21 cellular contexts compared by ENCODE assay signal in genomic region chrX:110162867-110163266, GRCh38.
"Had no signal": no experiment of that assay in that cellular context is flagged by ENCODE, and none has a peak within 500 bp of the region (broad histone marks: within the 10 kb centered on the region; RNA-seq: fewer than 3 reads in every experiment).

No MANE protein-coding gene starts in this region.

- H3K4me2 ChIP-seq: neural progenitor cell had no signal

- H3K4me3 ChIP-seq: coronary artery, esophagus muscularis mucosa, heart right ventricle, neural progenitor cell, right lobe of liver, thoracic aorta, tibial nerve, upper lobe of right lung, uterus had no signal

- H3K4me1 ChIP-seq: neural progenitor cell, parathyroid adenoma, right lobe of liver, upper lobe of right lung, uterus had no signal

- H3K9me3 ChIP-seq: esophagus muscularis mucosa, heart right ventricle, right lobe of liver, thoracic aorta, tibial nerve, upper lobe of right lung, uterus had no signal

- DNase-seq: effector memory CD4-positive, alpha-beta T cell; foreskin keratinocyte; glutamatergic neuron; heart right ventricle; hippocampal formation; mesendoderm; midbrain; naive thymus-derived CD4-positive, alpha-beta T cell; right lobe of liver; small intestine; stimulated activated CD4-positive, alpha-beta T cell treated with anti-CD3 and anti-CD28 coated beads, Interleukin-15, amount 100 ng/mL, for 24 hours; stimulated activated CD4-positive, alpha-beta T cell treated with anti-CD3 and anti-CD28 coated beads, Interleukin-2, amount 100 ng/mL, for 48 hours; stimulated activated naive B cell treated with anti-CD40 and anti-IgM and Interleukin-4, amounts not matched to agents 10 μg/mL and 1 μg/mL and 100 μg/mL, for 72 hours; upper lobe of right lung; uterus had no signal

- H3K79me2 ChIP-seq: parathyroid adenoma had no signal

- H2AFZ ChIP-seq: neural progenitor cell, parathyroid adenoma had no signal

- H3K36me3 ChIP-seq: esophagus muscularis mucosa, neural progenitor cell, right lobe of liver, thoracic aorta, tibial nerve, upper lobe of right lung, uterus had no signal

- ATAC-seq: foreskin keratinocyte; heart right ventricle; naive thymus-derived CD4-positive, alpha-beta T cell; right lobe of liver; stimulated activated naive B cell treated with anti-CD40 and anti-IgM and Interleukin-4, amounts not matched to agents 10 μg/mL and 1 μg/mL and 100 μg/mL, for 72 hours had no signal

- H3K27me3 ChIP-seq: esophagus muscularis mucosa, foreskin keratinocyte, neural progenitor cell, right lobe of liver, upper lobe of right lung, uterus had no signal

- H3K27ac ChIP-seq: coronary artery, esophagus muscularis mucosa, foreskin keratinocyte, heart right ventricle, neural progenitor cell, parathyroid adenoma, right lobe of liver, thoracic aorta, tibial nerve, upper lobe of right lung, uterus had no signal
